19 cellular contexts compared by ENCODE assay signal in genomic region chr2:228986961-228987360, GRCh38.
"Had no signal": no experiment of that assay in that cellular context is flagged by ENCODE, and none has a peak within 500 bp of the region (broad histone marks: within the 10 kb centered on the region; RNA-seq: fewer than 3 reads in every experiment).

No MANE protein-coding gene starts in this region.

- ATAC-seq: activated T-cell treated with anti-CD3 and anti-CD28 coated beads, Interleukin-2, amount 50 U/mL, for 72 hours; left lung; naive thymus-derived CD8-positive, alpha-beta T cell had no signal

- H3K9me3 ChIP-seq: thoracic aorta had no signal

- H3K4me2 ChIP-seq: hepatocyte had no signal

- H3K4me3 ChIP-seq: cardiac muscle cell, hepatocyte, left lung, lung, spleen, thoracic aorta had no signal

- H3K36me3 ChIP-seq: cardiac muscle cell, left lung, spleen, thoracic aorta had no signal

- H3K27ac ChIP-seq: cardiac muscle cell, hepatocyte, left lung, spleen, thoracic aorta had no signal

- H2AFZ ChIP-seq: hepatocyte had no signal

- FAIRE-seq: frontal cortex had no signal

- H3K79me2 ChIP-seq: hepatocyte had no signal

- H3K27me3 ChIP-seq: cardiac muscle cell, hepatocyte, left lung, spleen had no signal

- DNase-seq: activated CD4-positive, alpha-beta memory T cell treated with anti-CD3 and anti-CD28 coated beads for 36 hours; activated CD4-positive, alpha-beta T cell treated with anti-CD3 and anti-CD28 coated beads for 48 hours; activated effector memory CD4-positive, alpha-beta T cell treated with Interleukin-2 at 50 U/mL for 16 hours; activated naive CD4-positive, alpha-beta T cell treated with anti-CD3 and anti-CD28 coated beads for 36 hours; activated naive CD8-positive, alpha-beta T cell treated with anti-CD3 and anti-CD28 coated beads, Interleukin-2, amount 10 ng/mL, durations not matched to agents 7 days and 5 days; activated T-cell treated with anti-CD3 and anti-CD28 coated beads, Interleukin-2, amount 50 U/mL, for 72 hours; glutamatergic neuron; immature natural killer cell; left lung; naive thymus-derived CD8-positive, alpha-beta T cell; retina; spleen; stimulated activated CD4-positive, alpha-beta T cell treated with anti-CD3 and anti-CD28 coated beads, Interleukin-4, amount 100 ng/mL, for 24 hours; stimulated activated naive CD4-positive, alpha-beta T cell treated with Interleukin-2 at 50 U/mL for 16 hours had no signal

- H3K4me1 ChIP-seq: left lung, spleen had no signal
